Comparison of ENCODE assay signal across 9 cellular contexts in the genomic region with DNA sequence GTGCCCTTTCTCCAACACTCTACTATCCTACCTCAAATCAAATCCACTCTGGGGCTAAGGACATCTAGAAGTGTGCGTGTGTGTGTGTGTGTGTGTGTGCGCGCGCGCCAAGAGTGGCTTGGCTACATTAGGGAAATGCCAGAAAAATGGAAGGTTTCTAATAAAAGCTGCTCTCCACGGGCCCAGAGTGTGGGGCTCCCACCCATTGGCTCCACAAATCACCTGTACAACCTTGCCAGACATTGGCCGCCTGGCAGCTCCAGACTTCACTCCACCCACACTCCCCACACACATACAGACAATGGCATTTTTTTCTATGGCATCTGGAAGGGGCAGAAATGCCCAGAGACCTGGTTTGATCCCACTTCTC. TPM values are rescaled to one million over a fixed set of nuclear protein-coding genes. Genes with fewer than 3 reads are reported as not detected.
A peak's percentile ranks its signal among the peaks of the same experiment; 100 is the strongest.
DNase-seq lines count a peak whose midpoint lies in the region; ATAC-seq and TF ChIP-seq lines count a peak whose summit lies in the region.
"Had no signal": no experiment of that assay in that cellular context is flagged by ENCODE, and none has a peak within 500 bp of the region (broad histone marks: within the 10 kb centered on the region; RNA-seq: fewer than 3 reads in every experiment).

No MANE protein-coding gene starts in this region.

- ATAC-seq in activated B cell treated with CpG ODN at 0.5 μM for 24 hours (ENCODE audit: low read depth) (no peak), left lobe of liver (no peak)
- peak; percentile 3 to 14 for ATAC-seq in stimulated activated naive B cell treated with anti-CD40 and anti-IgM and Interleukin-4, amounts not matched to agents 10 μg/mL and 1 μg/mL and 100 μg/mL, for 72 hours (replicated peaks)

- no peaks in the 10 kb centered on the region for H3K36me3 Mint-ChIP-seq in activated B cell treated with CpG ODN at 0.5 μM for 24 hours (ENCODE audit: low read depth)
- no peaks in the 10 kb centered on the region for H3K36me3 Mint-ChIP-seq in stimulated activated naive B cell treated with anti-CD40 and anti-IgM and Interleukin-4, amounts not matched to agents 10 μg/mL and 1 μg/mL and 100 μg/mL, for 72 hours

- H3K9me3 ChIP-seq in HUES6 (ENCODE audit: control insufficient read depth, insufficient read depth, low read depth, low read length) (no peaks in the 10 kb centered on the region), iPS-20b (ENCODE audit: insufficient read depth, low read depth, low read length) (no peaks in the 10 kb centered on the region)

- TF ChIP-seq CTCF in activated B cell treated with CpG ODN at 0.5 μM for 24 hours (IDR thresholded peaks at IDR 0.05) = no peak

- H3K4me3 ChIP-seq in HUES6 (ENCODE audit: low read depth, low read length) = peak overlapping the region; percentile 69
- H3K4me3 ChIP-seq in iPS-20b (ENCODE audit: low read length) = peak overlapping the region; percentile 64; the same call in 1 of the 2 replicates

- POLR2A ChIA-PET in activated B cell treated with CpG ODN at 0.5 μM for 24 hours (lab: Charles Lee) = interaction anchor here (1.4 kb wide), 1 partner anchor 68 kb away, joined by 6 read pairs; no protein-coding TSS in a partner anchor

- no peak overlapping the region for H3K27ac Mint-ChIP-seq in activated B cell treated with CpG ODN at 0.5 μM for 24 hours
- H3K27ac Mint-ChIP-seq in stimulated activated naive B cell treated with anti-CD40 and anti-IgM and Interleukin-4, amounts not matched to agents 10 μg/mL and 1 μg/mL and 100 μg/mL, for 72 hours = peak overlapping the region; percentile 31

- H3K27me3 ChIP-seq in HUES6 (ENCODE audit: control insufficient read depth, insufficient read depth, low read length) (peaks cover 22% of the 10 kb centered on the region), iPS-20b (ENCODE audit: insufficient read depth, low read length) (peaks cover 25% of the 10 kb centered on the region)

- no peak for DNase-seq in activated B cell treated with CpG ODN at 0.5 μM for 24 hours
- no peak for DNase-seq in stimulated activated naive B cell treated with anti-CD40 and anti-IgM and Interleukin-4, amounts not matched to agents 10 μg/mL and 1 μg/mL and 100 μg/mL, for 72 hours
- no peak for DNase-seq in DMS79 treated with DMSO at 0.1 percent for 48 hours (lab: John Stamatoyannopoulos, UW)
- no peak for DNase-seq in NCI-H2196 (lab: John Stamatoyannopoulos, UW; ENCODE audit: unreplicated experiment)
- no peak for DNase-seq in left lobe of liver (ENCODE audit: low spot score)

- H3K4me1 Mint-ChIP-seq in activated B cell treated with CpG ODN at 0.5 μM for 24 hours = peaks cover 11% of the 10 kb centered on the region
- H3K4me1 Mint-ChIP-seq in stimulated activated naive B cell treated with anti-CD40 and anti-IgM and Interleukin-4, amounts not matched to agents 10 μg/mL and 1 μg/mL and 100 μg/mL, for 72 hours = peaks cover 7 to 9% of the 10 kb centered on the region in 2 donors

- peaks cover 9% of the 10 kb centered on the region for H3K27me3 Mint-ChIP-seq in activated B cell treated with CpG ODN at 0.5 μM for 24 hours
- H3K27me3 Mint-ChIP-seq in stimulated activated naive B cell treated with anti-CD40 and anti-IgM and Interleukin-4, amounts not matched to agents 10 μg/mL and 1 μg/mL and 100 μg/mL, for 72 hours = peaks cover 18 to 27% of the 10 kb centered on the region in 2 donors

- no peak overlapping the region for H3K27ac ChIP-seq in HUES6 (ENCODE audit: low read depth, low read length)
- no peak overlapping the region for H3K27ac ChIP-seq in iPS-20b (ENCODE audit: low read length)

- H3K36me3 ChIP-seq in HUES6 (ENCODE audit: control insufficient read depth, insufficient read depth, low read length) = no peaks in the 10 kb centered on the region
- H3K36me3 ChIP-seq in iPS-20b (ENCODE audit: insufficient read depth, low read depth, low read length) = no peaks in the 10 kb centered on the region

- intact Hi-C loops in activated B cell treated with CpG ODN at 0.5 μM for 24 hours (cut with micrococcal nuclease) = loop anchor here (2.0 kb wide), 1 partner anchor 30 kb away; the partner anchor contains the start of gene PHOSPHO1

- peak overlapping the region; percentile 79 for H3K4me3 Mint-ChIP-seq in activated B cell treated with CpG ODN at 0.5 μM for 24 hours
- H3K4me3 Mint-ChIP-seq in stimulated activated naive B cell treated with anti-CD40 and anti-IgM and Interleukin-4, amounts not matched to agents 10 μg/mL and 1 μg/mL and 100 μg/mL, for 72 hours = peak overlapping the region; percentile 76 to 85

- CTCF ChIA-PET in activated B cell treated with CpG ODN at 0.5 μM for 24 hours (lab: Charles Lee) = no interaction called here

- peaks cover 10% of the 10 kb centered on the region for H3K4me1 ChIP-seq in HUES6 (ENCODE audit: control insufficient read depth, insufficient read depth, low read length)
- H3K4me1 ChIP-seq in iPS-20b (ENCODE audit: insufficient read depth, low read length) = no peaks in the 10 kb centered on the region

- H3K9ac ChIP-seq in HUES6 (ENCODE audit: low read length) (peak overlapping the region; percentile 70), iPS-20b (ENCODE audit: low read depth, low read length) (no peak overlapping the region)

- no peaks in the 10 kb centered on the region for H3K9me3 Mint-ChIP-seq in activated B cell treated with CpG ODN at 0.5 μM for 24 hours
- no peaks in the 10 kb centered on the region for H3K9me3 Mint-ChIP-seq in stimulated activated naive B cell treated with anti-CD40 and anti-IgM and Interleukin-4, amounts not matched to agents 10 μg/mL and 1 μg/mL and 100 μg/mL, for 72 hours

RNA-seq across cellular contexts. Expression of gene PHOSPHO1, which starts 30.3 kb away (rescaled TPM):
- total RNA-seq in activated B cell treated with CpG ODN at 0.5 μM for 24 hours = 0.59 TPM in 1 of 2 replicates, not detected in the other
- 0.28 TPM for total RNA-seq in left lobe of liver
- total RNA-seq: activated CD8-positive, alpha-beta memory T cell treated with anti-CD3 and anti-CD28 coated beads for 36 hours had no signal

RNA-seq across cellular contexts. Expression of gene ABI3, which starts 50.4 kb away (rescaled TPM):
- total RNA-seq in activated B cell treated with CpG ODN at 0.5 μM for 24 hours (6.5 and 9.7 TPM in 2 replicates), left lobe of liver (4.0 TPM)
- total RNA-seq: LHCN-M2 had no signal

RNA-seq across cellular contexts. Expression of gene GNGT2, which starts 50.5 kb away (rescaled TPM):
- total RNA-seq in activated B cell treated with CpG ODN at 0.5 μM for 24 hours (8.1 and 9.8 TPM in 2 replicates), left lobe of liver (0.20 TPM)
- total RNA-seq: LHCN-M2 had no signal

Comparison
In these comparisons a context has a peak if more than half of its experiments do, and no peak if none do; other contexts are left out.
1. ATAC-seq: peak in stimulated activated naive B cell treated with anti-CD40 and anti-IgM and Interleukin-4, amounts not matched to agents 10 μg/mL and 1 μg/mL and 100 μg/mL, for 72 hours (2 of 2); none in activated B cell treated with CpG ODN at 0.5 μM for 24 hours (single experiment) and left lobe of liver (single experiment).